Comparison of ENCODE assay signal across 8 cellular contexts in genomic region chr3:47010050-47010712, GRCh38. TPM values are rescaled to one million over a fixed set of nuclear protein-coding genes. Genes with fewer than 3 reads are reported as not detected.
DNase-seq lines count a peak whose midpoint lies in the region; ATAC-seq and TF ChIP-seq lines count a peak whose summit lies in the region.

No MANE protein-coding gene starts in this region.

- H3K4me3 ChIP-seq in lung (peak overlapping the region; percentile 47), tibial artery (peak overlapping the region; percentile 60 to 81)

- intact Hi-C loops in tibial artery (cut with DNase I; ENCODE audit: low total_unique reads), result no loop called here

- peak overlapping the region; percentile 86 to 90 for H3K27ac ChIP-seq in lung (ENCODE audit: low read depth in 1 of 2, low read length in 1 of 2)
- peak overlapping the region; percentile 91 for H3K27ac ChIP-seq in tibial artery

- no peaks in the 10 kb centered on the region for H3K9me3 Mint-ChIP-seq in activated T-cell treated with anti-CD3 and anti-CD28 coated beads, Interleukin-2, amount 50 U/mL, for 24 hours
- no peaks in the 10 kb centered on the region for H3K9me3 Mint-ChIP-seq in chondrocyte (ENCODE audit: low read depth)

- H3K36me3 ChIP-seq in lung (ENCODE audit: control insufficient read depth in 2 of 2, insufficient read depth in 2 of 2, low read length in 2 of 2) (peaks cover 0 to 30% of the 10 kb centered on the region in 2 donors), tibial artery (peaks cover 0 to 51% (median 11%) of the 10 kb centered on the region in 3 donors)

- peaks cover 15% of the 10 kb centered on the region for H3K4me1 Mint-ChIP-seq in activated T-cell treated with anti-CD3 and anti-CD28 coated beads, Interleukin-2, amount 50 U/mL, for 24 hours (ENCODE audit: low read depth)
- peaks cover 12% of the 10 kb centered on the region for H3K4me1 Mint-ChIP-seq in chondrocyte (ENCODE audit: low read depth)

- H3K27me3 Mint-ChIP-seq in activated T-cell treated with anti-CD3 and anti-CD28 coated beads, Interleukin-2, amount 50 U/mL, for 24 hours, result no peaks in the 10 kb centered on the region
- H3K27me3 Mint-ChIP-seq in chondrocyte (ENCODE audit: low read depth), result no peaks in the 10 kb centered on the region

- H3K4me3 Mint-ChIP-seq in activated T-cell treated with anti-CD3 and anti-CD28 coated beads, Interleukin-2, amount 50 U/mL, for 24 hours, result peak overlapping the region; percentile 67
- peak overlapping the region; percentile 74 for H3K4me3 Mint-ChIP-seq in chondrocyte (ENCODE audit: unreplicated experiment)

- no peak for DNase-seq in activated T-cell treated with anti-CD3 and anti-CD28 coated beads, Interleukin-2, amount 50 U/mL, for 24 hours
- DNase-seq in activated T-cell treated with anti-CD3 and anti-CD28 coated beads, Interleukin-2, amount 50 U/mL, for 48 hours, result no peak
- DNase-seq in chondrocyte (ENCODE audit: low spot score), result peak; percentile 82
- no peak for DNase-seq in lung (ENCODE audit: low spot score)
- DNase-seq in tibial artery, result peak in 1 of 2 donors; percentile 22
- no peak for DNase-seq in NCI-H446 (lab: John Stamatoyannopoulos, UW)
- DNase-seq in NCI-H345 (lab: John Stamatoyannopoulos, UW), result no peak

- H3K36me3 Mint-ChIP-seq in activated T-cell treated with anti-CD3 and anti-CD28 coated beads, Interleukin-2, amount 50 U/mL, for 24 hours (ENCODE audit: low read depth), result peaks cover 75% of the 10 kb centered on the region
- peaks cover 5% of the 10 kb centered on the region for H3K36me3 Mint-ChIP-seq in chondrocyte (ENCODE audit: low read depth)

- no peak for TF ChIP-seq CTCF in chondrocyte (IDR thresholded peaks at IDR 0.05)
- TF ChIP-seq CTCF in lung (IDR thresholded peaks at IDR 0.05; ENCODE audit: control extremely low read depth, extremely low read depth), result no peak
- TF ChIP-seq CTCF in tibial artery (IDR thresholded peaks at IDR 0.05), result no peak

- ATAC-seq in lung (ENCODE audit: insufficient read depth, low FRiP score), result no peak
- ATAC-seq in HG02970 (IDR thresholded peaks at IDR 0.05; ENCODE audit: low FRiP score, unreplicated experiment), result no peak

- H3K9me3 ChIP-seq in lung (ENCODE audit: control insufficient read depth in 2 of 2, insufficient read depth in 1 of 2, low read length in 1 of 2) (peaks cover 0 to 2% of the 10 kb centered on the region in 2 donors), tibial artery (no peaks in the 10 kb centered on the region)

- H3K4me1 ChIP-seq in lung (ENCODE audit: control insufficient read depth in 2 of 2, insufficient read depth in 2 of 2, low read length in 2 of 2) (peaks cover 0 to 8% of the 10 kb centered on the region in 2 donors), tibial artery (peaks cover 4 to 15% (median 12%) of the 10 kb centered on the region in 4 donors)

- peak overlapping the region; percentile 82 for H3K27ac Mint-ChIP-seq in activated T-cell treated with anti-CD3 and anti-CD28 coated beads, Interleukin-2, amount 50 U/mL, for 24 hours
- H3K27ac Mint-ChIP-seq in chondrocyte (ENCODE audit: unreplicated experiment), result peak overlapping the region; percentile 92

- H3K27me3 ChIP-seq in lung (ENCODE audit: control insufficient read depth, insufficient read depth) (no peaks in the 10 kb centered on the region), tibial artery (no peaks in the 10 kb centered on the region)

- 69 to 72% methylated on average over 26 to 27 of the region's 27 CpGs for WGBS in lung, 2 donors

RNA-seq across cellular contexts. Expression of gene NBEAL2, which starts 30.7 kb away (rescaled TPM):
- total RNA-seq in chondrocyte (15.9 to 18.1 TPM (median 16.5 TPM) in 3 replicates), lung (100 to 1,000 TPM in 1 of 2 donors, 10 to 100 TPM in 1; 64.4 to 167 TPM)
- 100 to 1,000 TPM; 105 to 191 TPM for polyA plus RNA-seq in lung

RNA-seq across cellular contexts. Expression of gene CCDC12, which starts 33.6 kb away (rescaled TPM):
- total RNA-seq in chondrocyte, result 21.8 to 23.3 TPM (median 22.3 TPM) in 3 replicates
- 10 to 100 TPM; 34.2 to 64.9 TPM for total RNA-seq in lung
- 100 to 1,000 TPM in 1 of 2 donors, 10 to 100 TPM in 1; 75.2 to 129 TPM for polyA plus RNA-seq in lung
